ENCODE assay signal across 23 cellular contexts in the genomic region with DNA sequence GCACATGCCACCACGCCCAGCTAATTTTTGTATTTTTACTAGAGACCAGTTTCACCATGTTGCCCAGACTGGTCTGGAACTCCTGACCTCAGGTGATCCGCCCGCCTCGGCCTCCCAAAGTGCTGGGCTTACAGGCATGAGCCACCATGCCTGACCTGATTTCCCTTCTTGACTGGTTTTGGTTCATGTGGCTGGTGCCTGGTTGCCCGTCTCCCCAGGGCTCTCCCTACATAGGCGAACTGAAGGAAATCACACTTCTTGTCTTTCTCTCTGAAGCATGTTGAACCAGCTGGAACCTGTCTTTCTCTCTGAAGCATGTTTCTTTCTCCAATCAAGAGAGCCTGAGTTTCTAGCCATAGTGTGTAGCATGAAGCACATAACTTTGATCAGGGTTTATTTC. TPM values are rescaled to one million over a fixed set of nuclear protein-coding genes. Genes with fewer than 3 reads are reported as not detected.
DNase-seq lines count a peak whose midpoint lies in the region; ATAC-seq and TF ChIP-seq lines count a peak whose summit lies in the region.
"Had no signal": no experiment of that assay in that cellular context is flagged by ENCODE, and none has a peak within 500 bp of the region (broad histone marks: within the 10 kb centered on the region; RNA-seq: fewer than 3 reads in every experiment).

No MANE protein-coding gene starts in this region.

- H3K9me3 Mint-ChIP-seq in neural crest cell, result peaks cover 10% of the 10 kb centered on the region
- peaks cover 3% of the 10 kb centered on the region for H3K9me3 Mint-ChIP-seq in chondrocyte (ENCODE audit: low read depth)
- H3K9me3 Mint-ChIP-seq: CD8-positive, alpha-beta T cell had no signal

- TF ChIP-seq POLR2A in gastrocnemius medialis (IDR thresholded peaks at IDR 0.05), result no peak

- H3K14ac ChIP-seq in trophoblast cell (ENCODE audit: low read length), result no peak overlapping the region

- H3K4me3 ChIP-seq in BLaER1 treated with 17β-estradiol and CSF1 and Interleukin-3, amounts not matched to agents 10 nM and 100 nM, result no peak overlapping the region
- H3K4me3 ChIP-seq in epithelial cell of esophagus (ENCODE audit: low read length), result no peak overlapping the region
- no peak overlapping the region for H3K4me3 ChIP-seq in trophoblast cell (ENCODE audit: low read depth, low read length)
- no peak overlapping the region for H3K4me3 ChIP-seq in gastrocnemius medialis
- H3K4me3 ChIP-seq: A549, GM23248 had no signal

- H3K79me1 ChIP-seq in trophoblast cell (ENCODE audit: low read length), result no peaks in the 10 kb centered on the region

- H3K79me2 ChIP-seq in trophoblast cell (ENCODE audit: control insufficient read depth, insufficient read depth, low read length, poor library complexity), result no peaks in the 10 kb centered on the region

- no peak overlapping the region for H3K27ac ChIP-seq in BLaER1 treated with 17β-estradiol and CSF1 and Interleukin-3, amounts not matched to agents 10 nM and 100 nM
- H3K27ac ChIP-seq in trophoblast cell (ENCODE audit: low read depth, low read length) (no peak overlapping the region), gastrocnemius medialis (no peak overlapping the region)
- H3K27ac ChIP-seq: A549, C4-2B, GM23248 had no signal

- no peak overlapping the region for H2AK5ac ChIP-seq in trophoblast cell (ENCODE audit: low read length)

- H3K23ac ChIP-seq in trophoblast cell (ENCODE audit: low read length), result no peak overlapping the region

- no peak overlapping the region for H2BK120ac ChIP-seq in trophoblast cell (ENCODE audit: insufficient read depth, low read length, poor library complexity)

- H2BK5ac ChIP-seq in trophoblast cell (ENCODE audit: low read depth, low read length, poor library complexity), result no peak overlapping the region

- no peak overlapping the region for H4K91ac ChIP-seq in trophoblast cell (ENCODE audit: low read depth, low read length)

- H3K27me3 ChIP-seq in BLaER1 treated with 17β-estradiol and CSF1 and Interleukin-3, amounts not matched to agents 10 nM and 100 nM, result no peaks in the 10 kb centered on the region
- H3K27me3 ChIP-seq in trophoblast cell (ENCODE audit: insufficient read depth, low read length) (no peaks in the 10 kb centered on the region), gastrocnemius medialis (no peaks in the 10 kb centered on the region)
- H3K27me3 ChIP-seq: BE2C had no signal

- H4K20me1 ChIP-seq in BLaER1 treated with 17β-estradiol and CSF1 and Interleukin-3, amounts not matched to agents 10 nM and 100 nM, result no peaks in the 10 kb centered on the region

- H3K27ac Mint-ChIP-seq in neural crest cell (ENCODE audit: unreplicated experiment), result peak overlapping the region; percentile 25
- no peak overlapping the region for H3K27ac Mint-ChIP-seq in chondrocyte (ENCODE audit: unreplicated experiment)
- H3K27ac Mint-ChIP-seq: CD4-positive, CD25-positive, alpha-beta regulatory T cell; CD8-positive, alpha-beta T cell; H9 had no signal

- no peaks in the 10 kb centered on the region for H3K4me1 Mint-ChIP-seq in neural crest cell
- no peaks in the 10 kb centered on the region for H3K4me1 Mint-ChIP-seq in chondrocyte (ENCODE audit: low read depth)
- H3K4me1 Mint-ChIP-seq: CD4-positive, CD25-positive, alpha-beta regulatory T cell had no signal

- no peak overlapping the region for H3K18ac ChIP-seq in trophoblast cell (ENCODE audit: low read length)

- intact Hi-C loops in gastrocnemius medialis (cut with DNase I; ENCODE audit: low total_unique reads), result no loop called here
- intact Hi-C loops in sciatic nerve (cut with DNase I), result no loop called here

- peak; percentile 16 for DNase-seq in epithelial cell of esophagus (ENCODE audit: low read depth)
- DNase-seq in neural crest cell (ENCODE audit: low read depth, low spot score), result no peak
- peak; percentile 14 to 62 for DNase-seq in trophoblast cell
- DNase-seq in chondrocyte (ENCODE audit: low spot score), result no peak
- DNase-seq in gastrocnemius medialis, result no peak
- DNase-seq in sciatic nerve (ENCODE audit: low spot score), result no peak
- DNase-seq: 8988T; ACHN; AML-193; BE2C; Caco-2; CD4-positive, CD25-positive, alpha-beta regulatory T cell; CD8-positive, alpha-beta T cell; DMS153; DND-41; GM23248; H9 had no signal

- H2BK12ac ChIP-seq in trophoblast cell (ENCODE audit: low read length), result no peak overlapping the region

- TF ChIP-seq CTCF in epithelial cell of esophagus (IDR thresholded peaks at IDR 0.05; ENCODE audit: insufficient read depth, low read depth, low read length, missing control alignments), result no peak
- no peak for TF ChIP-seq CTCF in neural crest cell (conservative IDR thresholded peaks at IDR 0.05)
- TF ChIP-seq CTCF in chondrocyte (IDR thresholded peaks at IDR 0.05), result no peak
- no peak for TF ChIP-seq CTCF in gastrocnemius medialis (IDR thresholded peaks at IDR 0.05 in 4 of 5, conservative IDR thresholded peaks at IDR 0.05 in 1 of 5)

- no peak overlapping the region for H4K8ac ChIP-seq in trophoblast cell (ENCODE audit: low read depth, low read length)

- no peaks in the 10 kb centered on the region for H3K36me3 Mint-ChIP-seq in neural crest cell (ENCODE audit: low read depth)
- no peaks in the 10 kb centered on the region for H3K36me3 Mint-ChIP-seq in chondrocyte (ENCODE audit: low read depth)
- H3K36me3 Mint-ChIP-seq: CD4-positive, CD25-positive, alpha-beta regulatory T cell; CD8-positive, alpha-beta T cell had no signal

- no CpG with 5 or more reads among the region's 6 CpGs for WGBS in trophoblast cell (ENCODE audit: extremely low coverage, insufficient coverage, insufficient read length)

- in situ Hi-C loops in gastrocnemius medialis (cut with MboI; ENCODE audit: low sequenced_read_pairs in 4 of 4), result no loop called here

- H3K4me2 ChIP-seq in BLaER1 treated with 17β-estradiol and CSF1 and Interleukin-3, amounts not matched to agents 10 nM and 100 nM, result peak overlapping the region in 7 of 11 experiments; percentile 19 to 60 (median 49); a peak in 10 of 22 replicates
- no peak overlapping the region for H3K4me2 ChIP-seq in trophoblast cell (ENCODE audit: low read length)
- H3K4me2 ChIP-seq: A549 had no signal

- no peak for ATAC-seq in gastrocnemius medialis
- ATAC-seq in sciatic nerve, result no peak
- ATAC-seq in HG03520 (IDR thresholded peaks at IDR 0.05; ENCODE audit: unreplicated experiment), result no peak
- ATAC-seq: A549; CD8-positive, alpha-beta T cell; HCT116 had no signal

- H3K27me3 Mint-ChIP-seq in neural crest cell (ENCODE audit: low read depth) (no peaks in the 10 kb centered on the region), chondrocyte (ENCODE audit: low read depth) (no peaks in the 10 kb centered on the region)

- no peak overlapping the region for H2AFZ ChIP-seq in trophoblast cell (ENCODE audit: insufficient read depth, low read length, poor library complexity)
- H2AFZ ChIP-seq: GM23248 had no signal

- no peak overlapping the region for H4K12ac ChIP-seq in trophoblast cell (ENCODE audit: low read depth, low read length)

- H3K4me1 ChIP-seq in BLaER1 treated with 17β-estradiol and CSF1 and Interleukin-3, amounts not matched to agents 10 nM and 100 nM, result peaks cover 0 to 14% (median 8%) of the 10 kb centered on the region in 10 experiments; a peak in 9 of 20 replicates
- no peaks in the 10 kb centered on the region for H3K4me1 ChIP-seq in trophoblast cell (ENCODE audit: control insufficient read depth in 1 of 2, insufficient read depth in 2 of 2, low read length in 2 of 2)
- no peaks in the 10 kb centered on the region for H3K4me1 ChIP-seq in gastrocnemius medialis
- H3K4me1 ChIP-seq: A549, BE2C, Caco-2 had no signal

- H3K4me3 Mint-ChIP-seq in neural crest cell (no peak overlapping the region), chondrocyte (ENCODE audit: unreplicated experiment) (no peak overlapping the region)
- H3K4me3 Mint-ChIP-seq: CD4-positive, CD25-positive, alpha-beta regulatory T cell; CD8-positive, alpha-beta T cell; H9 had no signal

- H3K4ac ChIP-seq in trophoblast cell (ENCODE audit: low read depth, low read length), result no peak overlapping the region

- H3K9ac ChIP-seq in BLaER1 treated with 17β-estradiol and CSF1 and Interleukin-3, amounts not matched to agents 10 nM and 100 nM, result no peak overlapping the region
- H3K9ac ChIP-seq in trophoblast cell (ENCODE audit: low read length), result no peak overlapping the region
- H3K9ac ChIP-seq: GM23248 had no signal

- no peaks in the 10 kb centered on the region for H3K36me3 ChIP-seq in BLaER1 treated with 17β-estradiol and CSF1 and Interleukin-3, amounts not matched to agents 10 nM and 100 nM
- H3K36me3 ChIP-seq in trophoblast cell (ENCODE audit: control insufficient read depth in 1 of 2, insufficient read depth in 2 of 2, low read length in 2 of 2) (no peaks in the 10 kb centered on the region), gastrocnemius medialis (no peaks in the 10 kb centered on the region)
- H3K36me3 ChIP-seq: BE2C had no signal

- H3K9me3 ChIP-seq in BLaER1 treated with 17β-estradiol and CSF1 and Interleukin-3, amounts not matched to agents 10 nM and 100 nM (replicated peaks in 1 of 11), result peaks cover 0 to 5% (median 0%) of the 10 kb centered on the region in 11 experiments; a peak in 1 of 22 replicates
- H3K9me3 ChIP-seq in trophoblast cell (ENCODE audit: insufficient read depth, low read depth, low read length) (no peaks in the 10 kb centered on the region), gastrocnemius medialis (no peaks in the 10 kb centered on the region)
- H3K9me3 ChIP-seq: A549, BE2C, Caco-2 had no signal

RNA-seq across cellular contexts. Expression of a gene that starts 16.3 kb away (rescaled TPM):
- not detected in 2 replicates for total RNA-seq in neural crest cell
- polyA plus RNA-seq in trophoblast cell (2013), result not detected in 2 replicates
- total RNA-seq in chondrocyte, result not detected in 3 replicates
- not detected for total RNA-seq in gastrocnemius medialis
- total RNA-seq in sciatic nerve, result not detected
- total RNA-seq: Caco-2; CD4-positive, CD25-positive, alpha-beta regulatory T cell; CD8-positive, alpha-beta T cell; GM23248; H4; H9 had no signal
- polyA plus RNA-seq: A549; CD4-positive, CD25-positive, alpha-beta regulatory T cell; GM23248 had no signal

RNA-seq across cellular contexts. Expression of a gene that starts 25.3 kb away (rescaled TPM):
- total RNA-seq in neural crest cell (not detected in 2 replicates), chondrocyte (not detected in 3 replicates), gastrocnemius medialis (under 1 TPM in 2 of 4 donors, not detected in 2; 0.24 to 0.42 TPM), sciatic nerve (not detected)
- not detected in 2 replicates for polyA plus RNA-seq in trophoblast cell (2013)
- total RNA-seq: CD4-positive, CD25-positive, alpha-beta regulatory T cell; CD8-positive, alpha-beta T cell; GM23248; H4; H9 had no signal
- polyA plus RNA-seq: CD4-positive, CD25-positive, alpha-beta regulatory T cell; GM23248 had no signal

Comparison
In these comparisons a context has a peak if more than half of its experiments do, and no peak if none do; other contexts are left out.
1. DNase-seq: peak in epithelial cell of esophagus (single experiment) and trophoblast cell (2 of 2); none in neural crest cell (single experiment), chondrocyte (single experiment), gastrocnemius medialis (0 of 2) and sciatic nerve (single experiment).